In the genomic region with DNA sequence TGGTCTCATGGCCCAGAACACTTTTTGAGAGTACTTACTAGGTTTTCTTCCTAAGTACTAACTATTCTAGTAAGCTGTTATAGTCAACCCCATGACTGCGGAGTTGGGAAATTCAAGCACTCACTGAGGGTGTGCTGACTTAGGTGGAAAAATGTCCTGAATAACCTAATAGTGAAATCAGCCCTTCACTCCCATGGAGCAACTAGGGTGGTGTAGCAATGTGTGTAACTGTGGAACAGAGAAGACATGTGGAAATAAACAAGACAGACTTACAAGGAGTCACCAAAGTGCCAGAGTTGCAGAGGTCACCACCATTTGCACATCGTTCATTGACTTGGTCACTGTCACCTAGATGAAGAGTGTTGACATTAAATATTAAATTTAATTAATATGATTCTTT, we compare ENCODE assay signal across 35 cellular contexts. TPM values are rescaled to one million over a fixed set of nuclear protein-coding genes. Genes with fewer than 3 reads are reported as not detected.
"Had no signal": no experiment of that assay in that cellular context is flagged by ENCODE, and none has a peak within 500 bp of the region (broad histone marks: within the 10 kb centered on the region; RNA-seq: fewer than 3 reads in every experiment).

No MANE protein-coding gene starts in this region.

- H3K4me1 ChIP-seq: adrenal gland, breast epithelium, colonic mucosa, esophagus squamous epithelium had no signal

- H3K27ac ChIP-seq: breast epithelium, cardiac muscle cell, colonic mucosa, epithelial cell of prostate, esophagus squamous epithelium had no signal

- H3K9me3 ChIP-seq: adrenal gland, colonic mucosa, esophagus squamous epithelium had no signal

- H3K4me3 ChIP-seq: adrenal gland, breast epithelium, cardiac muscle cell, colonic mucosa, esophagus squamous epithelium had no signal

- DNase-seq: activated CD4-positive, alpha-beta memory T cell treated with anti-CD3 and anti-CD28 coated beads for 36 hours; activated CD4-positive, alpha-beta T cell treated with anti-CD3 and anti-CD28 coated beads for 36 hours; activated CD4-positive, alpha-beta T cell treated with anti-CD3 and anti-CD28 coated beads, Interleukin-2, amount 10 ng/mL, durations not matched to agents 24 days and 14 days; activated CD4-positive, CD25-positive, alpha-beta regulatory T cell; activated CD4-positive, CD25-positive, alpha-beta regulatory T cell treated with anti-CD3 and anti-CD28 coated beads, Interleukin-2, amount 50 U/mL, for 72 hours; activated CD8-positive, alpha-beta memory T cell treated with anti-CD3 and anti-CD28 coated beads, Interleukin-2, amount 10 ng/mL, durations not matched to agents 7 days and 5 days; activated CD8-positive, alpha-beta memory T cell treated with anti-CD3 and anti-CD28 coated beads, Interleukin-2, amount 50 U/mL, for 4 hours; activated CD8-positive, alpha-beta T cell treated with anti-CD3 and anti-CD28 coated beads, Interleukin-2, amount 10 ng/mL, durations not matched to agents 7 days and 5 days; activated effector memory CD4-positive, alpha-beta T cell treated with anti-CD3 and anti-CD28 coated beads, Interleukin-2, amount 50 U/mL, for 16 hours; activated naive CD4-positive, alpha-beta T cell treated with anti-CD3 and anti-CD28 coated beads for 36 hours; activated naive CD8-positive, alpha-beta T cell treated with anti-CD3 and anti-CD28 coated beads for 36 hours; activated naive CD8-positive, alpha-beta T cell treated with anti-CD3 and anti-CD28 coated beads, Interleukin-2, amount 50 U/mL, for 24 hours; activated T-cell treated with anti-CD3 and anti-CD28 coated beads, Interleukin-2, amount 50 U/mL, for 1 hour; activated T-cell treated with anti-CD3 and anti-CD28 coated beads, Interleukin-2, amount 50 U/mL, for 48 hours; amygdala; aorta; central memory CD4-positive, alpha-beta T cell; cerebellar nuclear complex; colonic mucosa; effector CD8-positive, alpha-beta T cell; esophagus squamous epithelium; foreskin melanocyte; head of caudate nucleus; T-helper 2 cell had no signal

- H3K27me3 ChIP-seq: cardiac muscle cell, colonic mucosa, esophagus squamous epithelium had no signal

- ATAC-seq: activated CD4-positive, alpha-beta T cell treated with anti-CD3 and anti-CD28 coated beads for 36 hours; activated CD8-positive, alpha-beta memory T cell treated with anti-CD3 and anti-CD28 coated beads, Interleukin-2, amount 10 ng/mL, durations not matched to agents 7 days and 5 days; activated CD8-positive, alpha-beta T cell treated with anti-CD3 and anti-CD28 coated beads, Interleukin-2, amount 10 ng/mL, durations not matched to agents 7 days and 5 days; activated naive CD8-positive, alpha-beta T cell treated with anti-CD3 and anti-CD28 coated beads, Interleukin-2, amount 50 U/mL, for 24 hours had no signal

- H3K36me3 ChIP-seq: adrenal gland, breast epithelium, cardiac muscle cell, colonic mucosa, esophagus squamous epithelium had no signal

RNA-seq across cellular contexts. Expression of gene VSIG4, which starts 12.1 kb away (rescaled TPM):
- total RNA-seq: activated CD4-positive, alpha-beta memory T cell treated with anti-CD3 and anti-CD28 coated beads for 36 hours; activated CD4-positive, alpha-beta T cell treated with anti-CD3 and anti-CD28 coated beads, Interleukin-2, amount 10 ng/mL, durations not matched to agents 24 days and 14 days; activated CD8-positive, alpha-beta memory T cell treated with anti-CD3 and anti-CD28 coated beads for 36 hours; activated CD8-positive, alpha-beta memory T cell treated with anti-CD3 and anti-CD28 coated beads, Interleukin-2, amount 10 ng/mL, durations not matched to agents 7 days and 5 days; activated CD8-positive, alpha-beta T cell treated with anti-CD3 and anti-CD28 coated beads, Interleukin-2, amount 10 ng/mL, durations not matched to agents 7 days and 5 days; activated naive CD4-positive, alpha-beta T cell treated with anti-CD3 and anti-CD28 coated beads for 36 hours; activated naive CD8-positive, alpha-beta T cell treated with anti-CD3 and anti-CD28 coated beads for 36 hours; activated T-helper 1 cell treated with anti-CD3 and anti-CD28 coated beads, Interleukin-12 subunit alpha, Interleukin-12 subunit beta, Interleukin-2, Interleukin-4 antibody, amounts not matched to agents 30 ng/mL and 10 ng/mL and 1 ng/mL, durations not matched to agents 14 hours and 24 hours and 36 hours; activated T-helper 2 cell treated with anti-CD3 and anti-CD28 coated beads, Interferon-gamma antibody, Interleukin-2, Interleukin-4, amounts not matched to agents 10 μg/mL and 5 μg/mL and 100 μg/mL, durations not matched to agents 14 hours and 24 hours and 36 hours; cardiac muscle cell; dermis microvascular lymphatic vessel endothelial cell; endothelial cell of umbilical vein; fibroblast of lung; fibroblast of villous mesenchyme had no signal
